Comparison of ENCODE assay signal across 8 cellular contexts in genomic region chrX:2629316-2630168, GRCh38.
DNase-seq lines count a peak whose midpoint lies in the region; ATAC-seq lines count a peak whose summit lies in the region.

No MANE protein-coding gene starts in this region.

- H3K36me3 ChIP-seq in CD8-positive, alpha-beta memory T cell (ENCODE audit: insufficient read depth, low read length): peaks cover 4% of the 10 kb centered on the region
- peaks cover 0 to 12% (median 0%) of the 10 kb centered on the region in 3 experiments for H3K36me3 ChIP-seq in naive thymus-derived CD4-positive, alpha-beta T cell (ENCODE audit: control insufficient read depth in 2 of 3, insufficient read depth in 3 of 3, low read length in 3 of 3)

- H3K27ac Mint-ChIP-seq in CD8-positive, alpha-beta memory T cell: peak overlapping the region; percentile 87 to 99 (median 98)
- peak overlapping the region; percentile 98 for H3K27ac Mint-ChIP-seq in activated naive CD4-positive, alpha-beta T cell treated with anti-CD3 and anti-CD28 coated beads, Interleukin-2, amount 50 U/mL, for 24 hours
- H3K27ac Mint-ChIP-seq in naive thymus-derived CD4-positive, alpha-beta T cell: peak overlapping the region; percentile 92 to 100 (median 98)

- POLR2A ChIA-PET in CD8-positive, alpha-beta memory T cell (lab: Charles Lee): no interaction called here
- POLR2A ChIA-PET in naive thymus-derived CD4-positive, alpha-beta T cell (lab: Charles Lee): no interaction called here

- H3K4me1 Mint-ChIP-seq in CD8-positive, alpha-beta memory T cell: peaks cover 36 to 50% (median 48%) of the 10 kb centered on the region in 3 donors
- peaks cover 47% of the 10 kb centered on the region for H3K4me1 Mint-ChIP-seq in activated naive CD4-positive, alpha-beta T cell treated with anti-CD3 and anti-CD28 coated beads, Interleukin-2, amount 50 U/mL, for 24 hours
- H3K4me1 Mint-ChIP-seq in naive thymus-derived CD4-positive, alpha-beta T cell: peaks cover 23 to 57% (median 52%) of the 10 kb centered on the region in 7 donors

- in situ Hi-C loops in KBM-7 (cut with MboI; ENCODE audit: low pct_unique_long_range_greater_than_20kb, low sequenced_read_pairs): no loop called here

- peak; percentile 50 for ATAC-seq in naive thymus-derived CD4-positive, alpha-beta T cell
- no peak for ATAC-seq in HG03135 (IDR thresholded peaks at IDR 0.05; ENCODE audit: unreplicated experiment)

- H3K36me3 Mint-ChIP-seq in CD8-positive, alpha-beta memory T cell: peaks cover 39 to 73% (median 66%) of the 10 kb centered on the region in 3 donors
- H3K36me3 Mint-ChIP-seq in activated naive CD4-positive, alpha-beta T cell treated with anti-CD3 and anti-CD28 coated beads, Interleukin-2, amount 50 U/mL, for 24 hours: peaks cover 54% of the 10 kb centered on the region
- H3K36me3 Mint-ChIP-seq in naive thymus-derived CD4-positive, alpha-beta T cell: peaks cover 45 to 77% (median 69%) of the 10 kb centered on the region in 5 donors

- peak overlapping the region; percentile 55 for H3K27ac ChIP-seq in CD8-positive, alpha-beta memory T cell (ENCODE audit: low read depth, low read length)
- peak overlapping the region; percentile 54 for H3K27ac ChIP-seq in naive thymus-derived CD4-positive, alpha-beta T cell (ENCODE audit: low read depth, low read length)

- peak overlapping the region; percentile 53 for H3K4me3 ChIP-seq in CD8-positive, alpha-beta memory T cell (ENCODE audit: low read length)
- peak overlapping the region; percentile 43 for H3K4me3 ChIP-seq in naive thymus-derived CD4-positive, alpha-beta T cell (ENCODE audit: low read length)

- peak overlapping the region; percentile 72 to 87 (median 79) for H3K4me3 Mint-ChIP-seq in CD8-positive, alpha-beta memory T cell
- peak overlapping the region; percentile 67 for H3K4me3 Mint-ChIP-seq in activated naive CD4-positive, alpha-beta T cell treated with anti-CD3 and anti-CD28 coated beads, Interleukin-2, amount 50 U/mL, for 24 hours
- H3K4me3 Mint-ChIP-seq in naive thymus-derived CD4-positive, alpha-beta T cell: peak overlapping the region; percentile 59 to 84 (median 68)

- no peaks in the 10 kb centered on the region for H3K27me3 Mint-ChIP-seq in CD8-positive, alpha-beta memory T cell
- no peaks in the 10 kb centered on the region for H3K27me3 Mint-ChIP-seq in activated naive CD4-positive, alpha-beta T cell treated with anti-CD3 and anti-CD28 coated beads, Interleukin-2, amount 50 U/mL, for 24 hours
- H3K27me3 Mint-ChIP-seq in naive thymus-derived CD4-positive, alpha-beta T cell: no peaks in the 10 kb centered on the region

- CTCF ChIA-PET in CD8-positive, alpha-beta memory T cell (lab: Charles Lee): no interaction called here
- CTCF ChIA-PET in naive thymus-derived CD4-positive, alpha-beta T cell (lab: Charles Lee): no interaction called here

- H3K4me1 ChIP-seq in CD8-positive, alpha-beta memory T cell (ENCODE audit: insufficient read depth, low read length): peaks cover 18% of the 10 kb centered on the region
- H3K4me1 ChIP-seq in naive thymus-derived CD4-positive, alpha-beta T cell (ENCODE audit: control insufficient read depth in 2 of 2, insufficient read depth in 2 of 2, low read length in 2 of 2): peaks cover 16% of the 10 kb centered on the region in 2 donors

- H3K27me3 ChIP-seq in CD8-positive, alpha-beta memory T cell (ENCODE audit: insufficient read depth, low read length, poor library complexity, severe bottlenecking): no peaks in the 10 kb centered on the region
- no peaks in the 10 kb centered on the region for H3K27me3 ChIP-seq in naive thymus-derived CD4-positive, alpha-beta T cell (ENCODE audit: control insufficient read depth in 2 of 2, insufficient read depth in 2 of 2, low read length in 2 of 2)

- H3K9me3 Mint-ChIP-seq in CD8-positive, alpha-beta memory T cell: peaks cover 20 to 52% (median 44%) of the 10 kb centered on the region in 5 donors
- H3K9me3 Mint-ChIP-seq in activated naive CD4-positive, alpha-beta T cell treated with anti-CD3 and anti-CD28 coated beads, Interleukin-2, amount 50 U/mL, for 24 hours: peaks cover 26% of the 10 kb centered on the region
- H3K9me3 Mint-ChIP-seq in naive thymus-derived CD4-positive, alpha-beta T cell: peaks cover 29 to 57% (median 43%) of the 10 kb centered on the region in 11 donors

- peaks cover 23% of the 10 kb centered on the region for H3K9me3 ChIP-seq in CD8-positive, alpha-beta memory T cell (ENCODE audit: low read length)
- peaks cover 12 to 20% (median 18%) of the 10 kb centered on the region in 3 experiments for H3K9me3 ChIP-seq in naive thymus-derived CD4-positive, alpha-beta T cell (ENCODE audit: control insufficient read depth in 2 of 3, low read length in 3 of 3)

- DNase-seq in CD8-positive, alpha-beta memory T cell: peak in 3 of 5 donors; percentile 21 to 78 (median 69)
- DNase-seq in KBM-7 (peak; percentile 77), cerebellum (ENCODE audit: low spot score) (no peak), NCI-H226 (no peak), NCI-H1048 (lab: John Stamatoyannopoulos, UW) (no peak)
- DNase-seq in naive thymus-derived CD4-positive, alpha-beta T cell: peak in 5 of 9 donors; percentile 52 to 74 (median 64)

- intact Hi-C loops in naive thymus-derived CD4-positive, alpha-beta T cell (cut with micrococcal nuclease): loop anchor here (1.0 to 5.0 kb wide), 9 partner anchors 20 to 1380 kb away; partner anchors contain the start of genes CD99 (in 1 of the 2), DHRSX (in 1 of the 2), SLC25A6 (in 1 of the 2) and ZBED1 (in 1 of the 2)

Comparison
In these comparisons a context has a peak if more than half of its experiments do, and no peak if none do; other contexts are left out.
1. DNase-seq: peak in CD8-positive, alpha-beta memory T cell (3 of 5), KBM-7 (single experiment) and naive thymus-derived CD4-positive, alpha-beta T cell (5 of 9); none in cerebellum (single experiment), NCI-H226 (single experiment) and NCI-H1048 (single experiment).
2. Peak in every context shown above with its lines, with median percentiles within 50 percentile points of each other: H3K27ac Mint-ChIP-seq and H3K4me3 Mint-ChIP-seq.